Comparison of ENCODE assay signal across 26 cellular contexts in genomic region chr12:111089616-111090015, GRCh38. TPM values are rescaled to one million over a fixed set of nuclear protein-coding genes. Genes with fewer than 3 reads are reported as not detected.
"Had no signal": no experiment of that assay in that cellular context is flagged by ENCODE, and none has a peak within 500 bp of the region (broad histone marks: within the 10 kb centered on the region; RNA-seq: fewer than 3 reads in every experiment).

No MANE protein-coding gene starts in this region.

- H3K4me1 ChIP-seq: adrenal gland, breast epithelium, pancreas, upper lobe of left lung had no signal

- H3K4me3 Mint-ChIP-seq: dendritic cell treated with granulocyte-macrophage colony-stimulating factor and Interleukin-4, amounts not matched to agents 40 ng/mL and 50 ng/mL, for 4 days; naive thymus-derived CD4-positive, alpha-beta T cell; stimulated activated effector memory CD8-positive, alpha-beta T cell treated with anti-CD3 and anti-CD28 coated beads, Interleukin-12 subunit alpha, Interleukin-12 subunit beta, amount 100 ng/mL, for 72 hours had no signal

- H3K4me1 Mint-ChIP-seq: stimulated activated effector memory CD8-positive, alpha-beta T cell treated with anti-CD3 and anti-CD28 coated beads, Interleukin-12 subunit alpha, Interleukin-12 subunit beta, amount 100 ng/mL, for 72 hours had no signal

- H3K36me3 ChIP-seq: adrenal gland, breast epithelium, neutrophil, pancreas, thoracic aorta, upper lobe of left lung, WERI-Rb-1 had no signal

- H3K9me3 ChIP-seq: adrenal gland, breast epithelium, neutrophil, pancreas, thoracic aorta, upper lobe of left lung had no signal

- ATAC-seq: activated naive CD4-positive, alpha-beta T cell treated with anti-CD3 and anti-CD28 coated beads, Interleukin-2, amount 50 U/mL, for 72 hours; left cardiac atrium; naive thymus-derived CD4-positive, alpha-beta T cell; pancreas; sciatic nerve; stimulated activated effector memory CD8-positive, alpha-beta T cell treated with anti-CD3 and anti-CD28 coated beads, Interleukin-12 subunit alpha, Interleukin-12 subunit beta, amount 100 ng/mL, for 72 hours had no signal

- H3K36me3 Mint-ChIP-seq: activated naive CD4-positive, alpha-beta T cell treated with anti-CD3 and anti-CD28 coated beads, Interleukin-2, amount 50 U/mL, for 72 hours; stimulated activated effector memory CD8-positive, alpha-beta T cell treated with anti-CD3 and anti-CD28 coated beads, Interleukin-12 subunit alpha, Interleukin-12 subunit beta, amount 100 ng/mL, for 72 hours had no signal

- H3K27me3 ChIP-seq: pancreas, upper lobe of left lung had no signal

- H3K27ac Mint-ChIP-seq: activated naive CD4-positive, alpha-beta T cell treated with anti-CD3 and anti-CD28 coated beads, Interleukin-2, amount 50 U/mL, for 72 hours; dendritic cell treated with granulocyte-macrophage colony-stimulating factor and Interleukin-4, amounts not matched to agents 40 ng/mL and 50 ng/mL, for 4 days; stimulated activated effector memory CD8-positive, alpha-beta T cell treated with anti-CD3 and anti-CD28 coated beads, Interleukin-12 subunit alpha, Interleukin-12 subunit beta, amount 100 ng/mL, for 72 hours had no signal

- H3K27ac ChIP-seq: adrenal gland, breast epithelium, hepatocyte, neutrophil, pancreas, thoracic aorta, upper lobe of left lung, WERI-Rb-1 had no signal

- H3K4me3 ChIP-seq: adrenal gland, breast epithelium, hepatocyte, pancreas, smooth muscle cell, thoracic aorta, upper lobe of left lung had no signal

- H3K9me3 Mint-ChIP-seq: activated naive CD4-positive, alpha-beta T cell treated with anti-CD3 and anti-CD28 coated beads, Interleukin-2, amount 50 U/mL, for 72 hours; dendritic cell treated with granulocyte-macrophage colony-stimulating factor and Interleukin-4, amounts not matched to agents 40 ng/mL and 50 ng/mL, for 4 days; stimulated activated effector memory CD8-positive, alpha-beta T cell treated with anti-CD3 and anti-CD28 coated beads, Interleukin-12 subunit alpha, Interleukin-12 subunit beta, amount 100 ng/mL, for 72 hours had no signal

- FAIRE-seq: astrocyte, islet of Langerhans, pancreas had no signal

- DNase-seq: activated CD4-positive, alpha-beta T cell treated with anti-CD3 and anti-CD28 coated beads for 1 hour; activated CD4-positive, alpha-beta T cell treated with anti-CD3 and anti-CD28 coated beads, Interleukin-2, amount 50 U/mL, for 48 hours; activated gamma-delta T cell; adrenal gland; effector memory CD4-positive, alpha-beta T cell; foreskin fibroblast; left cardiac atrium; mesenchymal stem cell; naive thymus-derived CD4-positive, alpha-beta T cell; pancreas; stimulated activated CD4-positive, alpha-beta T cell treated with anti-CD3 and anti-CD28 coated beads, Interleukin-4, amount 100 ng/mL, for 24 hours; T-helper 2 cell; upper lobe of left lung; WERI-Rb-1 had no signal

RNA-seq across cellular contexts. Expression of gene CUX2, which starts 55.7 kb away (rescaled TPM):
- total RNA-seq: glomerular endothelial cell, smooth muscle cell, thoracic aorta had no signal
- polyA plus RNA-seq: smooth muscle cell had no signal
